31 cellular contexts compared by ENCODE assay signal in the genomic region with DNA sequence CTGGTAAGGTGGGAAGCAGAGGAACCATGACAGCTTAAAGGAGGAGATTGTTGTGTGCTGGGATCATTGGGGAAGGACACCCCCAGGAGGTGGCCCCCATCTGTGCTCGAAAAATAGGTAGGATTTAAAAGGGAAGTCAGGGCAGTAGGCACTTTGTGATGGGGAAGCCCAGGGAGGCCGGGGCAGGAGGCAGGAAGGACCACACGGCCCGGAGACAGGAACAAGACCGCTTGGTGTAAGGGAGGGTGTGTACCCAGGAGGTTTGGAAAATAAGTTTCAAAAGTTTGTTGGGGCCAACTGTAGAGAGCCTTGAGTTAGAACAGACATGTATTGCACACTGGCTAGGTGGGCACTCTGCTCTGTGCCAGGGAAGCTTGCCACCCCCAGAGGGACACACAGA. TPM values are rescaled to one million over a fixed set of nuclear protein-coding genes. Genes with fewer than 3 reads are reported as not detected.
"Had no signal": no experiment of that assay in that cellular context is flagged by ENCODE, and none has a peak within 500 bp of the region (broad histone marks: within the 10 kb centered on the region; RNA-seq: fewer than 3 reads in every experiment).

No MANE protein-coding gene starts in this region.

- H3K4me3 ChIP-seq: adrenal gland, body of pancreas, esophagus squamous epithelium, gastroesophageal sphincter had no signal

- DNase-seq: activated CD4-positive, alpha-beta memory T cell treated with anti-CD3 and anti-CD28 coated beads for 36 hours; activated CD4-positive, alpha-beta T cell treated with anti-CD3 and anti-CD28 coated beads for 36 hours; activated CD4-positive, alpha-beta T cell treated with anti-CD3 and anti-CD28 coated beads, Interleukin-2, amount 10 ng/mL, durations not matched to agents 24 days and 14 days; activated CD4-positive, CD25-positive, alpha-beta regulatory T cell; activated CD4-positive, CD25-positive, alpha-beta regulatory T cell treated with anti-CD3 and anti-CD28 coated beads, Interleukin-2, amount 50 U/mL, for 72 hours; activated CD8-positive, alpha-beta memory T cell treated with anti-CD3 and anti-CD28 coated beads, Interleukin-2, amount 10 ng/mL, durations not matched to agents 7 days and 5 days; activated CD8-positive, alpha-beta memory T cell treated with anti-CD3 and anti-CD28 coated beads, Interleukin-2, amount 50 U/mL, for 4 hours; activated CD8-positive, alpha-beta T cell treated with anti-CD3 and anti-CD28 coated beads, Interleukin-2, amount 10 ng/mL, durations not matched to agents 7 days and 5 days; activated effector memory CD4-positive, alpha-beta T cell treated with anti-CD3 and anti-CD28 coated beads, Interleukin-2, amount 50 U/mL, for 16 hours; activated naive CD4-positive, alpha-beta T cell treated with anti-CD3 and anti-CD28 coated beads for 36 hours; activated naive CD8-positive, alpha-beta T cell treated with anti-CD3 and anti-CD28 coated beads for 36 hours; activated naive CD8-positive, alpha-beta T cell treated with anti-CD3 and anti-CD28 coated beads, Interleukin-2, amount 50 U/mL, for 24 hours; activated T-cell treated with anti-CD3 and anti-CD28 coated beads, Interleukin-2, amount 50 U/mL, for 1 hour; activated T-cell treated with anti-CD3 and anti-CD28 coated beads, Interleukin-2, amount 50 U/mL, for 48 hours; adrenal gland; amygdala; aorta; body of pancreas; caudate nucleus; cortex of kidney; effector memory CD4-positive, alpha-beta T cell; esophagus squamous epithelium; foreskin melanocyte; T-helper 1 cell; T-helper 2 cell had no signal

- H3K36me3 ChIP-seq: adrenal gland, esophagus squamous epithelium, gastroesophageal sphincter had no signal

- H3K27ac Mint-ChIP-seq: activated CD4-positive, alpha-beta memory T cell treated with anti-CD3 and anti-CD28 coated beads for 36 hours; activated CD4-positive, alpha-beta T cell treated with anti-CD3 and anti-CD28 coated beads for 36 hours; activated CD4-positive, alpha-beta T cell treated with anti-CD3 and anti-CD28 coated beads, Interleukin-2, amount 10 ng/mL, durations not matched to agents 24 days and 14 days; activated CD8-positive, alpha-beta memory T cell treated with anti-CD3 and anti-CD28 coated beads, Interleukin-2, amount 10 ng/mL, durations not matched to agents 7 days and 5 days; activated CD8-positive, alpha-beta T cell treated with anti-CD3 and anti-CD28 coated beads, Interleukin-2, amount 10 ng/mL, durations not matched to agents 7 days and 5 days; activated naive CD4-positive, alpha-beta T cell treated with anti-CD3 and anti-CD28 coated beads for 36 hours; activated naive CD4-positive, alpha-beta T cell treated with anti-CD3 and anti-CD28 coated beads, Interleukin-2, amount 50 U/mL, for 24 hours; activated naive CD8-positive, alpha-beta T cell treated with anti-CD3 and anti-CD28 coated beads for 36 hours; activated naive CD8-positive, alpha-beta T cell treated with anti-CD3 and anti-CD28 coated beads, Interleukin-2, amount 50 U/mL, for 24 hours; activated T-helper 1 cell treated with anti-CD3 and anti-CD28 coated beads, Interleukin-12 subunit alpha, Interleukin-12 subunit beta, Interleukin-2, Interleukin-4 antibody, amounts not matched to agents 30 ng/mL and 10 ng/mL and 1 ng/mL, durations not matched to agents 14 hours and 24 hours and 36 hours; activated T-helper 2 cell treated with anti-CD3 and anti-CD28 coated beads, Interferon-gamma antibody, Interleukin-2, Interleukin-4, amounts not matched to agents 10 μg/mL and 5 μg/mL and 100 μg/mL, durations not matched to agents 14 hours and 24 hours and 36 hours had no signal

- H3K27me3 ChIP-seq: adrenal gland, body of pancreas, esophagus squamous epithelium, gastroesophageal sphincter had no signal

- H3K4me1 ChIP-seq: adrenal gland, body of pancreas, gastroesophageal sphincter had no signal

- H3K9me3 ChIP-seq: adrenal gland, body of pancreas, esophagus squamous epithelium, gastroesophageal sphincter had no signal

- H3K27ac ChIP-seq: adrenal gland, body of pancreas, epithelial cell of prostate, esophagus squamous epithelium, gastroesophageal sphincter had no signal

- H3K36me3 Mint-ChIP-seq: activated CD4-positive, alpha-beta memory T cell treated with anti-CD3 and anti-CD28 coated beads for 36 hours; activated CD8-positive, alpha-beta memory T cell treated with anti-CD3 and anti-CD28 coated beads, Interleukin-2, amount 10 ng/mL, durations not matched to agents 7 days and 5 days; activated naive CD4-positive, alpha-beta T cell treated with anti-CD3 and anti-CD28 coated beads, Interleukin-2, amount 50 U/mL, for 24 hours; activated naive CD8-positive, alpha-beta T cell treated with anti-CD3 and anti-CD28 coated beads for 36 hours had no signal

- H3K4me3 Mint-ChIP-seq: activated CD4-positive, alpha-beta memory T cell treated with anti-CD3 and anti-CD28 coated beads for 36 hours; activated CD4-positive, alpha-beta T cell treated with anti-CD3 and anti-CD28 coated beads for 36 hours; activated CD4-positive, alpha-beta T cell treated with anti-CD3 and anti-CD28 coated beads, Interleukin-2, amount 10 ng/mL, durations not matched to agents 24 days and 14 days; activated CD8-positive, alpha-beta memory T cell treated with anti-CD3 and anti-CD28 coated beads, Interleukin-2, amount 10 ng/mL, durations not matched to agents 7 days and 5 days; activated CD8-positive, alpha-beta T cell treated with anti-CD3 and anti-CD28 coated beads, Interleukin-2, amount 10 ng/mL, durations not matched to agents 7 days and 5 days; activated naive CD4-positive, alpha-beta T cell treated with anti-CD3 and anti-CD28 coated beads for 36 hours; activated naive CD4-positive, alpha-beta T cell treated with anti-CD3 and anti-CD28 coated beads, Interleukin-2, amount 50 U/mL, for 24 hours; activated naive CD8-positive, alpha-beta T cell treated with anti-CD3 and anti-CD28 coated beads for 36 hours; activated naive CD8-positive, alpha-beta T cell treated with anti-CD3 and anti-CD28 coated beads, Interleukin-2, amount 50 U/mL, for 24 hours; activated T-helper 1 cell treated with anti-CD3 and anti-CD28 coated beads, Interleukin-12 subunit alpha, Interleukin-12 subunit beta, Interleukin-2, Interleukin-4 antibody, amounts not matched to agents 30 ng/mL and 10 ng/mL and 1 ng/mL, durations not matched to agents 14 hours and 24 hours and 36 hours had no signal

- ATAC-seq: activated CD4-positive, alpha-beta T cell treated with anti-CD3 and anti-CD28 coated beads for 36 hours; activated CD8-positive, alpha-beta memory T cell treated with anti-CD3 and anti-CD28 coated beads, Interleukin-2, amount 10 ng/mL, durations not matched to agents 7 days and 5 days; activated CD8-positive, alpha-beta T cell treated with anti-CD3 and anti-CD28 coated beads, Interleukin-2, amount 10 ng/mL, durations not matched to agents 7 days and 5 days; activated naive CD8-positive, alpha-beta T cell treated with anti-CD3 and anti-CD28 coated beads, Interleukin-2, amount 50 U/mL, for 24 hours; gastroesophageal sphincter had no signal

- H3K27me3 Mint-ChIP-seq: activated CD4-positive, alpha-beta memory T cell treated with anti-CD3 and anti-CD28 coated beads for 36 hours; activated CD4-positive, alpha-beta T cell treated with anti-CD3 and anti-CD28 coated beads for 36 hours; activated CD4-positive, alpha-beta T cell treated with anti-CD3 and anti-CD28 coated beads, Interleukin-2, amount 10 ng/mL, durations not matched to agents 24 days and 14 days; activated CD8-positive, alpha-beta memory T cell treated with anti-CD3 and anti-CD28 coated beads, Interleukin-2, amount 10 ng/mL, durations not matched to agents 7 days and 5 days; activated naive CD4-positive, alpha-beta T cell treated with anti-CD3 and anti-CD28 coated beads, Interleukin-2, amount 50 U/mL, for 24 hours; activated naive CD8-positive, alpha-beta T cell treated with anti-CD3 and anti-CD28 coated beads for 36 hours; activated naive CD8-positive, alpha-beta T cell treated with anti-CD3 and anti-CD28 coated beads, Interleukin-2, amount 50 U/mL, for 24 hours had no signal

- H3K4me1 Mint-ChIP-seq: activated CD4-positive, alpha-beta T cell treated with anti-CD3 and anti-CD28 coated beads for 36 hours; activated CD4-positive, alpha-beta T cell treated with anti-CD3 and anti-CD28 coated beads, Interleukin-2, amount 10 ng/mL, durations not matched to agents 24 days and 14 days; activated CD8-positive, alpha-beta memory T cell treated with anti-CD3 and anti-CD28 coated beads, Interleukin-2, amount 10 ng/mL, durations not matched to agents 7 days and 5 days; activated naive CD4-positive, alpha-beta T cell treated with anti-CD3 and anti-CD28 coated beads, Interleukin-2, amount 50 U/mL, for 24 hours; activated naive CD8-positive, alpha-beta T cell treated with anti-CD3 and anti-CD28 coated beads for 36 hours; activated naive CD8-positive, alpha-beta T cell treated with anti-CD3 and anti-CD28 coated beads, Interleukin-2, amount 50 U/mL, for 24 hours had no signal

- H3K9me3 Mint-ChIP-seq: activated CD4-positive, alpha-beta T cell treated with anti-CD3 and anti-CD28 coated beads, Interleukin-2, amount 10 ng/mL, durations not matched to agents 24 days and 14 days; activated naive CD4-positive, alpha-beta T cell treated with anti-CD3 and anti-CD28 coated beads, Interleukin-2, amount 50 U/mL, for 24 hours; activated naive CD8-positive, alpha-beta T cell treated with anti-CD3 and anti-CD28 coated beads for 36 hours; activated naive CD8-positive, alpha-beta T cell treated with anti-CD3 and anti-CD28 coated beads, Interleukin-2, amount 50 U/mL, for 24 hours; activated T-helper 1 cell treated with anti-CD3 and anti-CD28 coated beads, Interleukin-12 subunit alpha, Interleukin-12 subunit beta, Interleukin-2, Interleukin-4 antibody, amounts not matched to agents 30 ng/mL and 10 ng/mL and 1 ng/mL, durations not matched to agents 14 hours and 24 hours and 36 hours; activated T-helper 2 cell treated with anti-CD3 and anti-CD28 coated beads, Interferon-gamma antibody, Interleukin-2, Interleukin-4, amounts not matched to agents 10 μg/mL and 5 μg/mL and 100 μg/mL, durations not matched to agents 14 hours and 24 hours and 36 hours had no signal

RNA-seq across cellular contexts. Expression of gene ZNF467, which starts 20.7 kb away (rescaled TPM):
- total RNA-seq: activated CD8-positive, alpha-beta memory T cell treated with anti-CD3 and anti-CD28 coated beads for 36 hours; activated CD8-positive, alpha-beta memory T cell treated with anti-CD3 and anti-CD28 coated beads, Interleukin-2, amount 10 ng/mL, durations not matched to agents 7 days and 5 days; activated T-helper 2 cell treated with anti-CD3 and anti-CD28 coated beads, Interferon-gamma antibody, Interleukin-2, Interleukin-4, amounts not matched to agents 10 μg/mL and 5 μg/mL and 100 μg/mL, durations not matched to agents 14 hours and 24 hours and 36 hours had no signal
